ENCODE assay signal across 1 cellular context in the genomic region with DNA sequence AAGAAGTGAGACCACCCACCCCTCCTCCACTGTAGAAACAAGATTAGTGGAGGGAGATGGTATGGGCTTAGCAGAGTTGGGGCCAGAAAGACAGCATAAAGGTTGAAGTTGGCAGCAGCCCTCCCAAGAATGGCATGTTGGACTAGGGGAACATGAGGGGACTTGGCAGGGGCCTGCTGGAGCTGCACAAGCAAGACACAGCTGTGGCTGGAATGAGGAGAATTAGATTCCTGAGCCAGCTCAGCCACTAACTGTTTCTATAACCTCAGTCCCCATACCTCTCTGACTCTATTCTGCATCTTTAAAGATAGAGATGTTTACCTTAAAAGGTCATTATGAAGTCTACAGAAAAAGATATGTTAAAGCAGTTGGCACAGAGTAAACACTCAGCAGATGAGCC.
TF ChIP-seq lines count a peak whose summit lies in the region.

No MANE protein-coding gene starts in this region.

TF ChIP-seq in IMR-90, 13 proteins besides CTCF, POLR2A, EP300 and RAD21:
- TF ChIP-seq RFX5 (IDR thresholded peaks at IDR 0.05; ENCODE audit: low read depth, low read length): no peak
- TF ChIP-seq SMC3 (IDR thresholded peaks at IDR 0.05; ENCODE audit: low read depth, low read length): no peak
- TF ChIP-seq, protein P1, sequence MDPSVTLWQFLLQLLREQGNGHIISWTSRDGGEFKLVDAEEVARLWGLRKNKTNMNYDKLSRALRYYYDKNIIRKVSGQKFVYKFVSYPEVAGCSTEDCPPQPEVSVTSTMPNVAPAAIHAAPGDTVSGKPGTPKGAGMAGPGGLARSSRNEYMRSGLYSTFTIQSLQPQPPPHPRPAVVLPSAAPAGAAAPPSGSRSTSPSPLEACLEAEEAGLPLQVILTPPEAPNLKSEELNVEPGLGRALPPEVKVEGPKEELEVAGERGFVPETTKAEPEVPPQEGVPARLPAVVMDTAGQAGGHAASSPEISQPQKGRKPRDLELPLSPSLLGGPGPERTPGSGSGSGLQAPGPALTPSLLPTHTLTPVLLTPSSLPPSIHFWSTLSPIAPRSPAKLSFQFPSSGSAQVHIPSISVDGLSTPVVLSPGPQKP (IDR thresholded peaks at IDR 0.05; ENCODE audit: borderline replicate concordance, low read depth, low read length): no peak
- TF ChIP-seq RCOR1 (IDR thresholded peaks at IDR 0.05; ENCODE audit: insufficient replicate concordance, low read length): no peak
- TF ChIP-seq MXI1 (IDR thresholded peaks at IDR 0.05; ENCODE audit: borderline replicate concordance, low read depth, low read length): no peak
- no peak for TF ChIP-seq MAZ (IDR thresholded peaks at IDR 0.05; ENCODE audit: borderline replicate concordance, low read depth, low read length)
- TF ChIP-seq NFE2L2 (IDR thresholded peaks at IDR 0.05; ENCODE audit: low read depth, low read length): no peak
- no peak for TF ChIP-seq CHD1 (IDR thresholded peaks at IDR 0.05; ENCODE audit: low read depth, low read length)
- TF ChIP-seq FOS (IDR thresholded peaks at IDR 0.05; ENCODE audit: low read depth, low read length): no peak
- no peak for TF ChIP-seq BHLHE40 (IDR thresholded peaks at IDR 0.05; ENCODE audit: low read depth, low read length)
- no peak for TF ChIP-seq MAFK (IDR thresholded peaks at IDR 0.05; ENCODE audit: low read depth, low read length)
- TF ChIP-seq, protein P2, sequence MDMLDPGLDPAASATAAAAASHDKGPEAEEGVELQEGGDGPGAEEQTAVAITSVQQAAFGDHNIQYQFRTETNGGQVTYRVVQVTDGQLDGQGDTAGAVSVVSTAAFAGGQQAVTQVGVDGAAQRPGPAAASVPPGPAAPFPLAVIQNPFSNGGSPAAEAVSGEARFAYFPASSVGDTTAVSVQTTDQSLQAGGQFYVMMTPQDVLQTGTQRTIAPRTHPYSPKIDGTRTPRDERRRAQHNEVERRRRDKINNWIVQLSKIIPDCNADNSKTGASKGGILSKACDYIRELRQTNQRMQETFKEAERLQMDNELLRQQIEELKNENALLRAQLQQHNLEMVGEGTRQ (IDR thresholded peaks at IDR 0.05; ENCODE audit: low read depth, low read length): no peak
